In the genomic region with DNA sequence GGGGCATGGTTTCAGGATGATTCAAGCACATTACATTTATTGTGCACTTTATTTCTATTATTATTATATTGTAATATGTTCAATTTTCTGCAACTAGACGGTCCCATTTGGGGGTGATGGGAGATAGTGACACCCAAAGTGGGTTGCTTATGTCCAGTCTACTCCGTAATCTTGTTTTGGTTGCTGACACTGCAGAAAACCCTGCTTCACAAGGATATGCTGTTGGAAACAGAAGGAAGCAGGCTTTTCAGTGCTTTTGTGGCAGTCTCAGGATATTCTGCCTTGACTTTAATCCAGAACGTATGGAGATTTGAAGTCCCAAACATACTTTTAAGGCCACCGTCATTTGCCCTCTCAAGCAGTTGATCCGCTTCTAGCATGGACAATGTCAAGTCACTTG, we compare ENCODE assay signal across 27 cellular contexts. TPM values are rescaled to one million over a fixed set of nuclear protein-coding genes. Genes with fewer than 3 reads are reported as not detected.
A peak's percentile ranks its signal among the peaks of the same experiment; 100 is the strongest.
DNase-seq lines count a peak whose midpoint lies in the region; ATAC-seq, FAIRE-seq and TF ChIP-seq lines count a peak whose summit lies in the region.
"Had no signal": no experiment of that assay in that cellular context is flagged by ENCODE, and none has a peak within 500 bp of the region (broad histone marks: within the 10 kb centered on the region; RNA-seq: fewer than 3 reads in every experiment).

No MANE protein-coding gene starts in this region.

- ATAC-seq in A549 (no peak), IMR-90 (ENCODE audit: low read depth) (no peak), psoas muscle (no peak)
- ATAC-seq: GM12878 had no signal

- H4K5ac ChIP-seq in IMR-90 (ENCODE audit: low read depth, low read length): no peak overlapping the region

- H2BK20ac ChIP-seq in IMR-90 (ENCODE audit: low read depth, low read length): no peak overlapping the region

- no peak overlapping the region for H4K91ac ChIP-seq in IMR-90 (ENCODE audit: insufficient read depth, low read depth, low read length)

- no peak overlapping the region for H2AFZ ChIP-seq in IMR-90 (replicated peaks; ENCODE audit: low read length, poor library complexity)

- no peak overlapping the region for H2AK5ac ChIP-seq in IMR-90 (ENCODE audit: low read depth, low read length)

- POLR2A ChIA-PET in A549 (lab: Yijun Ruan, JAX): no interaction called here
- POLR2A ChIA-PET in IMR-90 (lab: Charles Lee; ENCODE audit: unreplicated experiment): interaction anchor here (0.6 kb wide), 1 partner anchor 122 kb away, joined by 6 read pairs; no protein-coding TSS in a partner anchor

- H3K56ac ChIP-seq in IMR-90 (ENCODE audit: extremely low read depth, insufficient read depth, low read length): no peak overlapping the region

- no peak for TF ChIP-seq EP300 in A549 (IDR thresholded peaks at IDR 0.05)

- H3K9me3 ChIP-seq in A549 (no peaks in the 10 kb centered on the region), IMR-90 (ENCODE audit: control insufficient read depth, insufficient read depth, low read length) (no peaks in the 10 kb centered on the region), psoas muscle (no peaks in the 10 kb centered on the region), colonic mucosa (no peaks in the 10 kb centered on the region)
- H3K9me3 ChIP-seq: BE2C, BLaER1 had no signal

- H3K4me2 ChIP-seq in A549: no peak overlapping the region
- no peak overlapping the region for H3K4me2 ChIP-seq in IMR-90 (ENCODE audit: low read depth, low read length)
- H3K4me2 ChIP-seq: BLaER1 had no signal

- H3K14ac ChIP-seq in IMR-90 (replicated peaks; ENCODE audit: low read depth, low read length): no peak overlapping the region

- no peak overlapping the region for H2BK120ac ChIP-seq in IMR-90 (ENCODE audit: low read depth, low read length)

- H3K4me1 ChIP-seq in A549 (peaks cover 2% of the 10 kb centered on the region; the same call in 2 of the 3 replicates), IMR-90 (ENCODE audit: control insufficient read depth, insufficient read depth, low read length) (no peaks in the 10 kb centered on the region; the same call in 1 of the 2 replicates), psoas muscle (peaks cover 16% of the 10 kb centered on the region), colonic mucosa (no peaks in the 10 kb centered on the region)
- H3K4me1 ChIP-seq: BE2C, BLaER1 had no signal

- dilution Hi-C loops in IMR-90 (cut with HindIII; ENCODE audit: low sequenced_read_pairs, unreplicated experiment): no loop called here

- no peak overlapping the region for H2BK5ac ChIP-seq in IMR-90 (ENCODE audit: low read depth, low read length, poor library complexity, severe bottlenecking)

- no peaks in the 10 kb centered on the region for H4K20me1 ChIP-seq in IMR-90 (ENCODE audit: insufficient read depth, low read length)
- H4K20me1 ChIP-seq: BLaER1 had no signal

- H3K9ac ChIP-seq in IMR-90 (ENCODE audit: low read depth, low read length) (no peak overlapping the region), colonic mucosa (ENCODE audit: low read depth in 2 of 2, low read length in 2 of 2) (no peak overlapping the region)
- H3K9ac ChIP-seq: BLaER1 had no signal

- CTCF ChIA-PET in A549 (lab: Yijun Ruan, JAX): interaction anchor here (0.5 kb wide), 1 partner anchor 9 kb away, joined by 3 read pairs; no protein-coding TSS in a partner anchor
- CTCF ChIA-PET in IMR-90 (lab: Yijun Ruan, JAX): no interaction called here

- no peaks in the 10 kb centered on the region for H3K79me1 ChIP-seq in IMR-90 (ENCODE audit: low read depth in 1 of 2, low read length in 2 of 2)

- TF ChIP-seq POLR2A in A549 (IDR thresholded peaks at IDR 0.05; ENCODE audit: low read length): no peak
- TF ChIP-seq POLR2A in IMR-90 (IDR thresholded peaks at IDR 0.05; ENCODE audit: low read depth, low read length): no peak

- FAIRE-seq in A549 (lab: Jason Lieb, UNC): no peak
- FAIRE-seq: A204.1, GM12878, GM12892, GM18507 had no signal

- H2AK9ac ChIP-seq in IMR-90 (replicated peaks; ENCODE audit: low read depth, low read length, poor library complexity): no peak overlapping the region

- in situ Hi-C loops in IMR-90 (cut with MboI; ENCODE audit: low sequenced_read_pairs): no loop called here

- H2BK15ac ChIP-seq in IMR-90 (ENCODE audit: low read depth, low read length): no peak overlapping the region

- intact Hi-C loops in IMR-90 (cut with micrococcal nuclease): no loop called here
- intact Hi-C loops in psoas muscle (cut with DNase I): no loop called here
- intact Hi-C loops in colonic mucosa (cut with DNase I): no loop called here

- H3K9me1 ChIP-seq in IMR-90 (ENCODE audit: insufficient read depth, low read length): 0 out of 2 replicates have a peak, but pooled peaks cover 3% of the 10 kb centered on the region

- no peak for DNase-seq in A549 (ENCODE audit: low read depth in 1 of 2, low spot score in 1 of 2)
- DNase-seq in IMR-90: no peak
- peak; percentile 0 for DNase-seq in mesenteric fat pad (ENCODE audit: low spot score)
- no peak for DNase-seq in psoas muscle
- DNase-seq in NCI-H226: no peak
- no peak for DNase-seq in AML-193 (lab: John Stamatoyannopoulos, UW)
- no peak for DNase-seq in activated CD4-positive, alpha-beta T cell treated with anti-CD3 and anti-CD28 coated beads, Interleukin-2, amount 50 U/mL, for 4 hours
- DNase-seq in colonic mucosa: no peak
- DNase-seq: 8988T; BE2C; C1 segment of cervical spinal cord; CD4-positive, alpha-beta memory T cell; CD4-positive, CD25-positive, alpha-beta regulatory T cell; CD8-positive, alpha-beta memory T cell; COR-L47; DMS 273 treated with DMSO at 0.1 percent for 48 hours; DMS153; DMS53; DMS79; DND-41; EL; GDM1 had no signal

- no peaks in the 10 kb centered on the region for H3K36me3 ChIP-seq in IMR-90 (ENCODE audit: control insufficient read depth, insufficient read depth, low read length)
- H3K36me3 ChIP-seq in psoas muscle (ENCODE audit: insufficient read depth in 1 of 2, low read depth in 1 of 2): no peaks in the 10 kb centered on the region
- H3K36me3 ChIP-seq in colonic mucosa: no peaks in the 10 kb centered on the region
- H3K36me3 ChIP-seq: BE2C, BLaER1 had no signal

- WGBS in A549 (ENCODE audit: missing lambda C conversion rate): 93% methylated on average over 5 of the region's 5 CpGs
- WGBS in IMR-90 (ENCODE audit: extremely low coverage in 2 of 2, insufficient read length in 1 of 2), 2 experiments: 75% methylated on average over 1 of the region's 5 CpGs; no CpG with 5 or more reads in 1 of the 2 experiments
- WGBS in psoas muscle, 3 donors: 76 to 85% (median 79%) methylated on average over 5 of the region's 5 CpGs

- H3K18ac ChIP-seq in IMR-90 (ENCODE audit: low read depth, low read length): no peak overlapping the region

- H3K23ac ChIP-seq in IMR-90 (ENCODE audit: low read depth, low read length): no peak overlapping the region

- H3K27me3 ChIP-seq in IMR-90 (ENCODE audit: control insufficient read depth, insufficient read depth, low read length): no peaks in the 10 kb centered on the region
- H3K27me3 ChIP-seq in psoas muscle (ENCODE audit: insufficient read depth in 3 of 3, low read length in 2 of 3): no peaks in the 10 kb centered on the region
- H3K27me3 ChIP-seq in colonic mucosa: no peaks in the 10 kb centered on the region
- H3K27me3 ChIP-seq: BE2C, BLaER1 had no signal

- no peak overlapping the region for H3K4ac ChIP-seq in IMR-90 (ENCODE audit: low read depth, low read length)

- no peak overlapping the region for H4K8ac ChIP-seq in IMR-90 (ENCODE audit: low read depth in 2 of 2, low read length in 2 of 2)

- H3K27ac ChIP-seq in A549 (no peak overlapping the region), IMR-90 (ENCODE audit: insufficient read depth, low read length) (no peak overlapping the region), psoas muscle (peak overlapping the region; percentile 55), colonic mucosa (no peak overlapping the region)
- H3K27ac ChIP-seq: BLaER1 had no signal

- no peak overlapping the region for H3K4me3 ChIP-seq in A549
- no peak overlapping the region for H3K4me3 ChIP-seq in IMR-90 (ENCODE audit: insufficient read depth, low read depth, low read length)
- no peak overlapping the region for H3K4me3 ChIP-seq in psoas muscle
- H3K4me3 ChIP-seq in colonic mucosa: no peak overlapping the region
- H3K4me3 ChIP-seq: BLaER1, GM12878 had no signal

- no peak for TF ChIP-seq RAD21 in A549 (conservative IDR thresholded peaks at IDR 0.05 in 1 of 2, IDR thresholded peaks at IDR 0.05 in 1 of 2)
- no peak for TF ChIP-seq RAD21 in IMR-90 (IDR thresholded peaks at IDR 0.05; ENCODE audit: low read length)

- no peak for TF ChIP-seq CTCF in A549 (IDR thresholded peaks at IDR 0.05)
- TF ChIP-seq CTCF in IMR-90 (conservative IDR thresholded peaks at IDR 0.05; ENCODE audit: low read depth, low read length): no peak
- no peak for TF ChIP-seq CTCF in psoas muscle (IDR thresholded peaks at IDR 0.05)
- TF ChIP-seq CTCF in colonic mucosa (IDR thresholded peaks at IDR 0.05): no peak

- no TSS peak for BruUV-seq in IMR-90 (replicated peaks; lab: Mats Ljungman, UMichigan)

TF ChIP-seq in A549, 52 proteins besides CTCF, POLR2A, EP300 and RAD21:
- TF ChIP-seq CEBPB (IDR thresholded peaks at IDR 0.05): no peak
- peak; percentile 57 for TF ChIP-seq MAFK (IDR thresholded peaks at IDR 0.05; ENCODE audit: partially characterized antibody)
- TF ChIP-seq ZSCAN20 (CRISPR knock-in tag; IDR thresholded peaks at IDR 0.05): no peak

TF ChIP-seq in IMR-90, 13 proteins besides CTCF, POLR2A, EP300 and RAD21 (continues in another document):
- TF ChIP-seq MAFK (IDR thresholded peaks at IDR 0.05; ENCODE audit: low read depth, low read length) (peak; percentile 42; the same call in 1 of the 2 replicates), NFE2L2 (IDR thresholded peaks at IDR 0.05; ENCODE audit: low read depth, low read length) (no peak), CHD1 (IDR thresholded peaks at IDR 0.05; ENCODE audit: low read depth, low read length) (no peak)

RNA-seq across cellular contexts. Expression of gene LARP1, which starts 47.5 kb away (rescaled TPM):
- polyA plus RNA-seq in A549 (2011; rRNA removed): 87.0 and 136 TPM in 2 replicates
- 86.6 and 101 TPM in 2 replicates for polyA plus RNA-seq in A549 (2012; cell fraction: cytosol; rRNA removed)
- polyA plus RNA-seq in A549 (2012; cell fraction: nucleus; rRNA removed): 131 and 145 TPM in 2 replicates
- 104 to 117 TPM (median 112 TPM) in 3 replicates for polyA plus RNA-seq in A549 (2017; fragmentation: RNase III; extraction: RNeasy Plus Mini Kit Qiagen cat#74134 plus additional on column Dnase treatment)
- 148 and 168 TPM in 2 replicates for polyA minus RNA-seq in A549 (2011; rRNA and poly(A)+ RNA removed)
- total RNA-seq in IMR-90 (2012; rRNA removed): 41.9 and 47.3 TPM in 2 replicates
- 70.3 and 77.4 TPM in 2 replicates for polyA plus RNA-seq in IMR-90 (2012; rRNA removed)
- polyA plus RNA-seq in IMR-90 (2012; cell fraction: cytosol; rRNA removed): 55.0 and 59.6 TPM in 2 replicates
- 78.4 and 111 TPM in 2 replicates for polyA plus RNA-seq in IMR-90 (2012; cell fraction: nucleus; rRNA removed; ENCODE audit: low replicate concordance)
- 202 TPM for total RNA-seq in mesenteric fat pad
- total RNA-seq in psoas muscle: 100 to 1,000 TPM; 105 to 173 (median 162) TPM
- polyA plus RNA-seq in psoas muscle: 100 to 1,000 TPM in 1 of 3 donors, 10 to 100 TPM in 2; 34.1 to 108 (median 48.4) TPM
- total RNA-seq in colonic mucosa: 100 to 1,000 TPM; 116 to 201 TPM
